Comparison of ENCODE assay signal across 1 cellular context in genomic region chr17:17181666-17182600, GRCh38.
TF ChIP-seq lines count a peak whose summit lies in the region.

No MANE protein-coding gene starts in this region.

TF ChIP-seq in SK-N-SH treated with all-trans-retinoic acid at 6 μM for 48 hours, 23 proteins besides CTCF, POLR2A, EP300 and RAD21 (continued from another document):
- TF ChIP-seq PATZ1 (CRISPR knock-in tag; IDR thresholded peaks at IDR 0.05; ENCODE audit: borderline replicate concordance): no peak
